Comparison of ENCODE assay signal across 22 cellular contexts in genomic region chr4:149707862-149708261, GRCh38.
"Had no signal": no experiment of that assay in that cellular context is flagged by ENCODE, and none has a peak within 500 bp of the region (broad histone marks: within the 10 kb centered on the region; RNA-seq: fewer than 3 reads in every experiment).

No MANE protein-coding gene starts in this region.

- H3K4me3 ChIP-seq: PC-9, SK-N-MC had no signal

- H3K27ac ChIP-seq: PC-9, SK-N-MC had no signal

- FAIRE-seq: TTC549 had no signal

- H3K4me2 ChIP-seq: PC-9 had no signal

- ATAC-seq: activated naive CD4-positive, alpha-beta T cell treated with anti-CD3 and anti-CD28 coated beads, Interleukin-2, amount 50 U/mL, for 72 hours; activated naive CD8-positive, alpha-beta T cell treated with anti-CD3 and anti-CD28 coated beads, Interleukin-2, amount 50 U/mL, for 24 hours; activated T-cell treated with anti-CD3 and anti-CD28 coated beads, Interleukin-2, amount 50 U/mL, for 4 hours; T-cell had no signal

- DNase-seq: activated CD4-positive, alpha-beta memory T cell treated with anti-CD3 and anti-CD28 coated beads for 36 hours; activated CD4-positive, alpha-beta T cell treated with anti-CD3 and anti-CD28 coated beads, Interleukin-2, amount 10 ng/mL, durations not matched to agents 7 days and 5 days; activated CD4-positive, CD25-positive, alpha-beta regulatory T cell; activated CD8-positive, alpha-beta memory T cell treated with anti-CD3 and anti-CD28 coated beads for 24 hours; activated effector memory CD4-positive, alpha-beta T cell treated with anti-CD3 and anti-CD28 coated beads, Interleukin-2, amount 50 U/mL, for 16 hours; activated naive CD4-positive, alpha-beta T cell treated with Interleukin-2 at 50 U/mL for 16 hours; activated naive CD8-positive, alpha-beta T cell treated with anti-CD3 and anti-CD28 coated beads, Interleukin-2, amount 50 U/mL, for 24 hours; activated T-cell treated with anti-CD3 and anti-CD28 coated beads, Interleukin-2, amount 50 U/mL, for 4 hours; amygdala; cerebellar nuclear complex; KG1; NCI-H1048; NCI-H1930; NCI-H2107; NCI-H510A treated with DMSO at 0.1 percent for 48 hours; PC-9; T-cell; T-helper 2 cell; T1000 had no signal
